17 cellular contexts compared by ENCODE assay signal in genomic region chr7:25926891-25927625, GRCh38.
DNase-seq lines count a peak whose midpoint lies in the region; TF ChIP-seq lines count a peak whose summit lies in the region.
"Had no signal": no experiment of that assay in that cellular context is flagged by ENCODE, and none has a peak within 500 bp of the region (broad histone marks: within the 10 kb centered on the region; RNA-seq: fewer than 3 reads in every experiment).

No MANE protein-coding gene starts in this region.

- no peak overlapping the region for H3K9ac ChIP-seq in neural progenitor cell
- H3K9ac ChIP-seq: GM23248 had no signal

- H3K4me3 ChIP-seq in neural progenitor cell = no peak overlapping the region
- H3K4me3 ChIP-seq in esophagus squamous epithelium = no peak overlapping the region
- H3K4me3 ChIP-seq: GM23248 had no signal

- peaks cover 5% of the 10 kb centered on the region for H3K9me3 Mint-ChIP-seq in neural progenitor cell

- H4K20me1 ChIP-seq in neural progenitor cell (ENCODE audit: low read depth) = no peaks in the 10 kb centered on the region

- no peaks in the 10 kb centered on the region for H3K79me2 ChIP-seq in neural progenitor cell (ENCODE audit: low read depth)

- no peak for TF ChIP-seq CTCF in neural progenitor cell (IDR thresholded peaks at IDR 0.05)
- TF ChIP-seq CTCF in GM10266 (IDR thresholded peaks at IDR 0.05; ENCODE audit: control insufficient read depth, insufficient read depth, low read depth, missing control alignments) = no peak
- TF ChIP-seq CTCF in esophagus squamous epithelium (IDR thresholded peaks at IDR 0.05) = no peak

- no peak for TF ChIP-seq POLR2A in esophagus squamous epithelium (IDR thresholded peaks at IDR 0.05)

- H3K36me3 Mint-ChIP-seq in neural progenitor cell = no peaks in the 10 kb centered on the region
- H3K36me3 Mint-ChIP-seq: CD14-positive monocyte had no signal

- no peaks in the 10 kb centered on the region for H3F3A ChIP-seq in neural progenitor cell (ENCODE audit: low read depth)

- no peaks in the 10 kb centered on the region for H3K4me1 ChIP-seq in neural progenitor cell
- H3K4me1 ChIP-seq in esophagus squamous epithelium = peaks cover 0 to 15% (median 5%) of the 10 kb centered on the region in 3 donors

- no peaks in the 10 kb centered on the region for H3K27me3 ChIP-seq in neural progenitor cell
- H3K27me3 ChIP-seq in esophagus squamous epithelium = peaks cover 0 to 11% (median 0%) of the 10 kb centered on the region in 4 donors

- no peak overlapping the region for H3K4me2 ChIP-seq in neural progenitor cell

- DNase-seq in SKM-1 treated with dmso at 0.1 percent for 144 hours (lab: John Stamatoyannopoulos, UW; ENCODE audit: unreplicated experiment) = peak; percentile 2
- no peak for DNase-seq in SKM-1 (lab: John Stamatoyannopoulos, UW; ENCODE audit: unreplicated experiment)
- DNase-seq in NOMO-1 treated with dmso at 0.1 percent for 144 hours (lab: John Stamatoyannopoulos, UW; ENCODE audit: unreplicated experiment) = peak; percentile 22
- DNase-seq in astrocyte of the hippocampus (ENCODE audit: low read depth, low spot score) = peak; percentile 21
- DNase-seq in neural progenitor cell (ENCODE audit: low spot score) = no peak
- no peak for DNase-seq in RPMI8226
- no peak for DNase-seq in GM10266 (ENCODE audit: extremely low spot score)
- no peak for DNase-seq in esophagus squamous epithelium (lab: John Stamatoyannopoulos, UW)
- DNase-seq: DMS153, GM23248, NCI-H1048, NCI-H1436 treated with DMSO at 0.1 percent for 48 hours, NCI-H2081 treated with DMSO at 0.1 percent for 48 hours, NCI-H524 treated with DMSO at 0.1 percent for 48 hours, Right ventricle myocardium superior, T-helper 2 cell had no signal

- no peaks in the 10 kb centered on the region for H3K9me3 ChIP-seq in neural progenitor cell (ENCODE audit: low read depth)
- no peaks in the 10 kb centered on the region for H3K9me3 ChIP-seq in esophagus squamous epithelium

- H3K27me3 Mint-ChIP-seq in neural progenitor cell (ENCODE audit: insufficient read depth, low read depth) = peaks cover 2% of the 10 kb centered on the region

- peak overlapping the region; percentile 14 for H3K4me3 Mint-ChIP-seq in neural progenitor cell
- H3K4me3 Mint-ChIP-seq: CD14-positive monocyte had no signal

- no peak overlapping the region for H3K27ac ChIP-seq in neural progenitor cell
- peak overlapping the region in 1 of 4 donors; percentile 3 for H3K27ac ChIP-seq in esophagus squamous epithelium
- H3K27ac ChIP-seq: GM23248 had no signal

- H3K27ac Mint-ChIP-seq in neural progenitor cell = no peak overlapping the region
- H3K27ac Mint-ChIP-seq: CD14-positive monocyte had no signal

- no peak overlapping the region for H2AFZ ChIP-seq in neural progenitor cell (replicated peaks)
- H2AFZ ChIP-seq: GM23248 had no signal

- intact Hi-C loops in esophagus squamous epithelium (cut with DNase I) = no loop called here

- H3K4me1 Mint-ChIP-seq in neural progenitor cell = peaks cover 9% of the 10 kb centered on the region

- H3K36me3 ChIP-seq in neural progenitor cell = no peaks in the 10 kb centered on the region
- H3K36me3 ChIP-seq in esophagus squamous epithelium = no peaks in the 10 kb centered on the region

- WGBS in esophagus squamous epithelium, 2 donors = 58 to 59% methylated on average over 7 of the region's 7 CpGs

Comparison
In these comparisons a context has a peak if more than half of its experiments do, and no peak if none do; other contexts are left out.
1. DNase-seq: peak in SKM-1 treated with dmso at 0.1 percent for 144 hours (single experiment), NOMO-1 treated with dmso at 0.1 percent for 144 hours (single experiment) and astrocyte of the hippocampus (single experiment); none in SKM-1 (single experiment), neural progenitor cell (single experiment), RPMI8226 (single experiment), GM10266 (single experiment) and esophagus squamous epithelium (single experiment).